21 cellular contexts compared by ENCODE assay signal in the genomic region with DNA sequence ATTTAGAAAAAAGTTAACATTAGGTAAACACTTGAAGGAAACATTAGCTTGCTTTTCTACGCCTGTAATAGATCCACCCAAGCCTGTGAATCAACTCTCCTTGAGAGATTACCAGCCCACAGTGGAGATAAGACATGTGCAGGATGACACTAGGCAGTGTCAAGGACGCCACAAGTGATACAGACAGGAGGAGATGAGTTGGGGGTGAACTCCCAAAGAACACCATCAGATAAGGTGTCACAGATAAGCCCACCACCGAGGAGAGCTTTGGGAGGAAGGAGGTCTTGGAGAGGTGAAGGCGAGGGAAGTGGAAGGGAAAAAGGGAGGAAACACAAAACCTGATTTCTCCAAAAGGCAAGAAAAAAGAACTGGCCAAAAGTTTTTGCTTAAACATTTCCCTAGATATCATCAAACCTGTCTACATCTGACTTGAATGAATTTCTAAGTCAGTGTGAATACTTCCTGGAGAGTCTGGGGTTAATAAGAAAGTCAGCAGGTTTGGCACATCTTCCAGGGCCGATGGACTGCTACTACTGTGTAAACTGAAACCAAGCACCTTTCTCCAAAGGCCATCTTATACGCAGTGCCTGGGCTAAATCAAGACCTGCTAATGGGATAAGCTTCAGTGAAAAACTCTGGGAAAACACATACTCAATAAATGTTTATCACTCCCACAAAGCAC. TPM values are rescaled to one million over a fixed set of nuclear protein-coding genes. Genes with fewer than 3 reads are reported as not detected.
DNase-seq lines count a peak whose midpoint lies in the region; ATAC-seq and TF ChIP-seq lines count a peak whose summit lies in the region.
"Had no signal": no experiment of that assay in that cellular context is flagged by ENCODE, and none has a peak within 500 bp of the region (broad histone marks: within the 10 kb centered on the region; RNA-seq: fewer than 3 reads in every experiment).

No MANE protein-coding gene starts in this region.

- no peaks in the 10 kb centered on the region for H3K36me3 Mint-ChIP-seq in activated naive CD4-positive, alpha-beta T cell treated with anti-CD3 and anti-CD28 coated beads, Interleukin-2, amount 50 U/mL, for 72 hours
- H3K36me3 Mint-ChIP-seq: activated CD8-positive, alpha-beta memory T cell treated with anti-CD3 and anti-CD28 coated beads, Interleukin-2, amount 10 ng/mL, durations not matched to agents 7 days and 5 days; CD4-positive, alpha-beta memory T cell had no signal

- peak overlapping the region in 9 of 11 experiments; percentile 14 to 66 (median 38); a peak in 18 of 22 replicates for H3K4me2 ChIP-seq in BLaER1 treated with 17β-estradiol and CSF1 and Interleukin-3, amounts not matched to agents 10 nM and 100 nM

- peak; percentile 12 for DNase-seq in SK-N-DZ (ENCODE audit: low spot score)
- no peak for DNase-seq in left cardiac atrium
- peak; percentile 67 to 79 for DNase-seq in gastrocnemius medialis
- DNase-seq in activated naive CD4-positive, alpha-beta T cell treated with anti-CD3 and anti-CD28 coated beads, Interleukin-2, amount 50 U/mL, for 72 hours (ENCODE audit: low spot score in 2 of 2): no peak
- no peak for DNase-seq in cerebellum (ENCODE audit: low spot score)
- no peak for DNase-seq in NCI-H748 (lab: John Stamatoyannopoulos, UW; ENCODE audit: unreplicated experiment)
- DNase-seq in NCI-H510A treated with DMSO at 0.1 percent for 48 hours (lab: John Stamatoyannopoulos, UW): no peak
- DNase-seq: activated CD4-positive, alpha-beta T cell treated with anti-CD3 and anti-CD28 coated beads, Interleukin-2, amount 10 ng/mL, durations not matched to agents 7 days and 5 days; activated naive CD4-positive, alpha-beta T cell treated with anti-CD3 and anti-CD28 coated beads, Interleukin-2, amount 50 U/mL, for 16 hours; CD4-positive, alpha-beta memory T cell; central memory CD4-positive, alpha-beta T cell; DMS 273 treated with DMSO at 0.1 percent for 48 hours; foreskin fibroblast; KG1; NCI-H1694; NCI-H345 had no signal

- TF ChIP-seq POLR2A in gastrocnemius medialis (IDR thresholded peaks at IDR 0.05): peak in 1 of 2 donors; percentile 10

- H3K27ac Mint-ChIP-seq in activated naive CD4-positive, alpha-beta T cell treated with anti-CD3 and anti-CD28 coated beads, Interleukin-2, amount 50 U/mL, for 72 hours: no peak overlapping the region
- H3K27ac Mint-ChIP-seq: activated CD4-positive, alpha-beta T cell treated with anti-CD3 and anti-CD28 coated beads, Interleukin-2, amount 10 ng/mL, durations not matched to agents 7 days and 5 days; activated CD8-positive, alpha-beta memory T cell treated with anti-CD3 and anti-CD28 coated beads, Interleukin-2, amount 10 ng/mL, durations not matched to agents 7 days and 5 days had no signal

- H3K9me3 ChIP-seq in BLaER1 treated with 17β-estradiol and CSF1 and Interleukin-3, amounts not matched to agents 10 nM and 100 nM (replicated peaks in 1 of 11): no peaks in the 10 kb centered on the region
- no peaks in the 10 kb centered on the region for H3K9me3 ChIP-seq in gastrocnemius medialis
- H3K9me3 ChIP-seq: ascending aorta, neutrophil had no signal

- in situ Hi-C loops in gastrocnemius medialis (cut with MboI; ENCODE audit: low sequenced_read_pairs in 4 of 4): loop anchor here in 1 of 4 donors (10.0 kb wide), 1 partner anchor 51 kb away; no protein-coding TSS in a partner anchor

- no peak for TF ChIP-seq CTCF in gastrocnemius medialis (IDR thresholded peaks at IDR 0.05 in 4 of 5, conservative IDR thresholded peaks at IDR 0.05 in 1 of 5)

- peaks cover 6 to 21% (median 17%) of the 10 kb centered on the region in 10 experiments; a peak in 17 of 20 replicates for H3K4me1 ChIP-seq in BLaER1 treated with 17β-estradiol and CSF1 and Interleukin-3, amounts not matched to agents 10 nM and 100 nM
- peaks cover 54 to 68% of the 10 kb centered on the region in 2 donors for H3K4me1 ChIP-seq in gastrocnemius medialis
- H3K4me1 ChIP-seq: ascending aorta had no signal

- no peaks in the 10 kb centered on the region for H3K27me3 ChIP-seq in BLaER1 treated with 17β-estradiol and CSF1 and Interleukin-3, amounts not matched to agents 10 nM and 100 nM
- H3K27me3 ChIP-seq in gastrocnemius medialis: no peaks in the 10 kb centered on the region
- H3K27me3 ChIP-seq: ascending aorta, neutrophil had no signal

- H3K27ac ChIP-seq in BLaER1 treated with 17β-estradiol and CSF1 and Interleukin-3, amounts not matched to agents 10 nM and 100 nM: no peak overlapping the region
- peak overlapping the region; percentile 94 to 100 (median 96) for H3K27ac ChIP-seq in gastrocnemius medialis
- H3K27ac ChIP-seq: ascending aorta, neutrophil had no signal

- intact Hi-C loops in left cardiac atrium (cut with DNase I) (no loop called here), gastrocnemius medialis (cut with DNase I; ENCODE audit: low total_unique reads) (no loop called here)

- peaks cover 0 to 21% (median 0%) of the 10 kb centered on the region in 11 experiments; a peak in 7 of 22 replicates for H3K36me3 ChIP-seq in BLaER1 treated with 17β-estradiol and CSF1 and Interleukin-3, amounts not matched to agents 10 nM and 100 nM
- H3K36me3 ChIP-seq in gastrocnemius medialis: peaks cover 0 to 23% of the 10 kb centered on the region in 2 donors

- ATAC-seq in left cardiac atrium: peak; percentile 66 to 77
- ATAC-seq in gastrocnemius medialis: peak; percentile 80 to 88
- ATAC-seq in activated naive CD4-positive, alpha-beta T cell treated with anti-CD3 and anti-CD28 coated beads, Interleukin-2, amount 50 U/mL, for 72 hours: no peak
- ATAC-seq: activated CD8-positive, alpha-beta memory T cell treated with anti-CD3 and anti-CD28 coated beads, Interleukin-2, amount 10 ng/mL, durations not matched to agents 7 days and 5 days had no signal

- no peak overlapping the region for H3K4me3 ChIP-seq in BLaER1 treated with 17β-estradiol and CSF1 and Interleukin-3, amounts not matched to agents 10 nM and 100 nM
- H3K4me3 ChIP-seq in gastrocnemius medialis: peak overlapping the region in 3 of 4 donors; percentile 13 to 39 (median 20)
- H3K4me3 ChIP-seq: ascending aorta, lung had no signal

- H3K9ac ChIP-seq in BLaER1 treated with 17β-estradiol and CSF1 and Interleukin-3, amounts not matched to agents 10 nM and 100 nM: 0 out of 22 replicates have a peak overlapping the region, but pooled peaks of 1 of the 11 experiments have one; percentile 6

- no peaks in the 10 kb centered on the region for H4K20me1 ChIP-seq in BLaER1 treated with 17β-estradiol and CSF1 and Interleukin-3, amounts not matched to agents 10 nM and 100 nM

- no peaks in the 10 kb centered on the region for H3K9me3 Mint-ChIP-seq in activated naive CD4-positive, alpha-beta T cell treated with anti-CD3 and anti-CD28 coated beads, Interleukin-2, amount 50 U/mL, for 72 hours
- H3K9me3 Mint-ChIP-seq: activated CD4-positive, alpha-beta T cell treated with anti-CD3 and anti-CD28 coated beads, Interleukin-2, amount 10 ng/mL, durations not matched to agents 7 days and 5 days; CD4-positive, alpha-beta memory T cell had no signal

RNA-seq across cellular contexts. Expression of gene CLTCL1, which starts 15.5 kb away (rescaled TPM):
- 5.1 and 6.9 TPM in 2 replicates for polyA plus RNA-seq in SK-N-DZ (2014; cell fraction: cytosol; rRNA removed)
- polyA plus RNA-seq in SK-N-DZ (2014; cell fraction: nucleus; rRNA removed): 7.9 and 14.3 TPM in 2 replicates
- total RNA-seq in left cardiac atrium (10 to 100 TPM; 16.0 to 20.5 TPM), gastrocnemius medialis (100 to 1,000 TPM; 111 to 311 (median 215) TPM), cerebellum (14.1 TPM)
- total RNA-seq in activated naive CD4-positive, alpha-beta T cell treated with anti-CD3 and anti-CD28 coated beads, Interleukin-2, amount 50 U/mL, for 72 hours: 1 to 10 TPM; 1.3 to 3.3 TPM
- polyA plus RNA-seq: CD4-positive, alpha-beta memory T cell had no signal

Comparison
In these comparisons a context has a peak if more than half of its experiments do, and no peak if none do; other contexts are left out.
1. H3K27ac ChIP-seq: peak in gastrocnemius medialis (4 of 4); none in BLaER1 treated with 17β-estradiol and CSF1 and Interleukin-3, amounts not matched to agents 10 nM and 100 nM (0 of 11).
2. H3K4me3 ChIP-seq: peak in gastrocnemius medialis (3 of 4); none in BLaER1 treated with 17β-estradiol and CSF1 and Interleukin-3, amounts not matched to agents 10 nM and 100 nM (0 of 10).
3. DNase-seq: peak in SK-N-DZ (single experiment) and gastrocnemius medialis (2 of 2); none in left cardiac atrium (single experiment), activated naive CD4-positive, alpha-beta T cell treated with anti-CD3 and anti-CD28 coated beads, Interleukin-2, amount 50 U/mL, for 72 hours (0 of 2), cerebellum (single experiment), NCI-H748 (single experiment) and NCI-H510A treated with DMSO at 0.1 percent for 48 hours (single experiment).
4. ATAC-seq: peak in left cardiac atrium (2 of 2) and gastrocnemius medialis (2 of 2); none in activated naive CD4-positive, alpha-beta T cell treated with anti-CD3 and anti-CD28 coated beads, Interleukin-2, amount 50 U/mL, for 72 hours (0 of 2).